In the genomic region with DNA sequence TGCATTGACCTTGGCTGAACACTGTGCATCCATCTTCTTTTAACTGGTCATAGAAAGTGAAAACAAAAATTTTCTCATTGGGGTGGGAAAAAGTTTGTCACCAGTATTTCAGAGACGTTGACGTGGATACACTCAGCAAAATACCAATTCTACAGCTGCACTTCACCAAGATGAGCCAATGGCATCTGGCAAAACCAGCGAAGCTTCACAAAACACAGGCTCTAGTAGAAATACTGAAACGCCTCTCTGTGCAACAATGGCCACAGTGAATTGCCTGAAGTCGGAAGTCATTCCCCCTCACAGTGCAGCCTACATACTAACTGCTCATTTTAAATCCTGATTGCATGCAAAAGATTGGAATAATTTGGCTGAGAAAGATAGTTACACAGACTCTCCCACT, we compare ENCODE assay signal across 30 cellular contexts. TPM values are rescaled to one million over a fixed set of nuclear protein-coding genes. Genes with fewer than 3 reads are reported as not detected.
A peak's percentile ranks its signal among the peaks of the same experiment; 100 is the strongest.
DNase-seq lines count a peak whose midpoint lies in the region; ATAC-seq, FAIRE-seq and TF ChIP-seq lines count a peak whose summit lies in the region.
"Had no signal": no experiment of that assay in that cellular context is flagged by ENCODE, and none has a peak within 500 bp of the region (broad histone marks: within the 10 kb centered on the region; RNA-seq: fewer than 3 reads in every experiment).

No MANE protein-coding gene starts in this region.

- DNase-seq in activated CD8-positive, alpha-beta memory T cell treated with anti-CD3 and anti-CD28 coated beads, Interleukin-2, amount 10 ng/mL, durations not matched to agents 7 days and 5 days, result no peak
- no peak for DNase-seq in activated CD8-positive, alpha-beta memory T cell treated with anti-CD3 and anti-CD28 coated beads, Interleukin-2, amount 50 U/mL, for 4 hours
- DNase-seq in HFFc6 (no peak), pons (ENCODE audit: low spot score) (peak; percentile 63), H54 (ENCODE audit: insufficient read length, low spot score) (no peak)
- no peak for DNase-seq in activated naive CD8-positive, alpha-beta T cell treated with anti-CD3 and anti-CD28 coated beads, Interleukin-2, amount 50 U/mL, for 24 hours
- DNase-seq: activated CD4-positive, alpha-beta memory T cell treated with anti-CD3 and anti-CD28 coated beads, Interleukin-2, amount 10 ng/mL, durations not matched to agents 7 days and 5 days; activated naive CD4-positive, alpha-beta T cell treated with anti-CD3 and anti-CD28 coated beads for 36 hours; AML-193; CD8-positive, alpha-beta T cell; gastrocnemius medialis; lower lobe of right lung; NCI-H1092 treated with DMSO at 0.1 percent for 48 hours; NCI-H1694 treated with DMSO at 0.1 percent for 48 hours; stimulated activated naive B cell treated with anti-CD40 and anti-IgM and Interleukin-4, amounts not matched to agents 10 μg/mL and 1 μg/mL and 100 μg/mL, for 72 hours; SW 1271 had no signal

- H3K9me3 Mint-ChIP-seq in activated CD8-positive, alpha-beta memory T cell treated with anti-CD3 and anti-CD28 coated beads, Interleukin-2, amount 10 ng/mL, durations not matched to agents 7 days and 5 days (ENCODE audit: low read depth), result no peaks in the 10 kb centered on the region
- no peaks in the 10 kb centered on the region for H3K9me3 Mint-ChIP-seq in HFFc6
- no peaks in the 10 kb centered on the region for H3K9me3 Mint-ChIP-seq in activated naive CD8-positive, alpha-beta T cell treated with anti-CD3 and anti-CD28 coated beads, Interleukin-2, amount 50 U/mL, for 24 hours
- H3K9me3 Mint-ChIP-seq: activated CD4-positive, alpha-beta memory T cell treated with anti-CD3 and anti-CD28 coated beads, Interleukin-2, amount 10 ng/mL, durations not matched to agents 7 days and 5 days; CD8-positive, alpha-beta T cell; stimulated activated naive B cell treated with anti-CD40 and anti-IgM and Interleukin-4, amounts not matched to agents 10 μg/mL and 1 μg/mL and 100 μg/mL, for 72 hours had no signal

- CTCF ChIA-PET in activated CD8-positive, alpha-beta memory T cell treated with anti-CD3 and anti-CD28 coated beads, Interleukin-2, amount 10 ng/mL, durations not matched to agents 7 days and 5 days (lab: Charles Lee), result no interaction called here

- FAIRE-seq in H54 (lab: Jason Lieb, UNC), result no peak
- FAIRE-seq: H1, HTR-8/SVneo had no signal

- H3K4me3 Mint-ChIP-seq in activated CD8-positive, alpha-beta memory T cell treated with anti-CD3 and anti-CD28 coated beads, Interleukin-2, amount 10 ng/mL, durations not matched to agents 7 days and 5 days, result no peak overlapping the region
- no peak overlapping the region for H3K4me3 Mint-ChIP-seq in HFFc6
- no peak overlapping the region for H3K4me3 Mint-ChIP-seq in activated naive CD8-positive, alpha-beta T cell treated with anti-CD3 and anti-CD28 coated beads, Interleukin-2, amount 50 U/mL, for 24 hours
- H3K4me3 Mint-ChIP-seq: activated CD4-positive, alpha-beta memory T cell treated with anti-CD3 and anti-CD28 coated beads, Interleukin-2, amount 10 ng/mL, durations not matched to agents 7 days and 5 days; activated naive CD4-positive, alpha-beta T cell treated with anti-CD3 and anti-CD28 coated beads for 36 hours; CD8-positive, alpha-beta T cell; stimulated activated naive B cell treated with anti-CD40 and anti-IgM and Interleukin-4, amounts not matched to agents 10 μg/mL and 1 μg/mL and 100 μg/mL, for 72 hours; WTC11 had no signal

- TF ChIP-seq CTCF in HFFc6 (IDR thresholded peaks at IDR 0.05), result no peak

- H3K27me3 Mint-ChIP-seq in activated CD8-positive, alpha-beta memory T cell treated with anti-CD3 and anti-CD28 coated beads, Interleukin-2, amount 10 ng/mL, durations not matched to agents 7 days and 5 days, result no peaks in the 10 kb centered on the region
- H3K27me3 Mint-ChIP-seq in HFFc6 (ENCODE audit: insufficient read depth), result peaks cover 2% of the 10 kb centered on the region; the same call in 1 of the 2 replicates
- no peaks in the 10 kb centered on the region for H3K27me3 Mint-ChIP-seq in activated naive CD8-positive, alpha-beta T cell treated with anti-CD3 and anti-CD28 coated beads, Interleukin-2, amount 50 U/mL, for 24 hours
- H3K27me3 Mint-ChIP-seq: activated CD4-positive, alpha-beta memory T cell treated with anti-CD3 and anti-CD28 coated beads, Interleukin-2, amount 10 ng/mL, durations not matched to agents 7 days and 5 days; stimulated activated naive B cell treated with anti-CD40 and anti-IgM and Interleukin-4, amounts not matched to agents 10 μg/mL and 1 μg/mL and 100 μg/mL, for 72 hours had no signal

- peaks cover 41% of the 10 kb centered on the region for H3K36me3 Mint-ChIP-seq in activated CD8-positive, alpha-beta memory T cell treated with anti-CD3 and anti-CD28 coated beads, Interleukin-2, amount 10 ng/mL, durations not matched to agents 7 days and 5 days
- H3K36me3 Mint-ChIP-seq in HFFc6 (ENCODE audit: low read depth), result peaks cover 27% of the 10 kb centered on the region
- peaks cover 32% of the 10 kb centered on the region for H3K36me3 Mint-ChIP-seq in activated naive CD8-positive, alpha-beta T cell treated with anti-CD3 and anti-CD28 coated beads, Interleukin-2, amount 50 U/mL, for 24 hours (ENCODE audit: low read depth)

- no peak for ATAC-seq in activated CD8-positive, alpha-beta memory T cell treated with anti-CD3 and anti-CD28 coated beads, Interleukin-2, amount 10 ng/mL, durations not matched to agents 7 days and 5 days
- peak; percentile 5 for ATAC-seq in activated naive CD8-positive, alpha-beta T cell treated with anti-CD3 and anti-CD28 coated beads, Interleukin-2, amount 50 U/mL, for 24 hours
- ATAC-seq in HG02852 (IDR thresholded peaks at IDR 0.05; ENCODE audit: unreplicated experiment), result no peak
- ATAC-seq: CD8-positive, alpha-beta T cell; gastrocnemius medialis; lower lobe of right lung; stimulated activated naive B cell treated with anti-CD40 and anti-IgM and Interleukin-4, amounts not matched to agents 10 μg/mL and 1 μg/mL and 100 μg/mL, for 72 hours; WTC11 had no signal

- no peak for TF ChIP-seq POLR2A in H54 (IDR thresholded peaks at IDR 0.05; ENCODE audit: low read depth, low read length)

- H3K27ac Mint-ChIP-seq in activated CD8-positive, alpha-beta memory T cell treated with anti-CD3 and anti-CD28 coated beads, Interleukin-2, amount 10 ng/mL, durations not matched to agents 7 days and 5 days, result peak overlapping the region; percentile 13
- peak overlapping the region; percentile 6; the same call in 1 of the 2 replicates for H3K27ac Mint-ChIP-seq in HFFc6
- H3K27ac Mint-ChIP-seq in activated naive CD8-positive, alpha-beta T cell treated with anti-CD3 and anti-CD28 coated beads, Interleukin-2, amount 50 U/mL, for 24 hours, result peak overlapping the region; percentile 13
- H3K27ac Mint-ChIP-seq: activated CD4-positive, alpha-beta memory T cell treated with anti-CD3 and anti-CD28 coated beads, Interleukin-2, amount 10 ng/mL, durations not matched to agents 7 days and 5 days; activated naive CD4-positive, alpha-beta T cell treated with anti-CD3 and anti-CD28 coated beads for 36 hours; CD8-positive, alpha-beta T cell; WTC11 had no signal

- H3K4me1 Mint-ChIP-seq in activated CD8-positive, alpha-beta memory T cell treated with anti-CD3 and anti-CD28 coated beads, Interleukin-2, amount 10 ng/mL, durations not matched to agents 7 days and 5 days, result peaks cover 50% of the 10 kb centered on the region
- peaks cover 44% of the 10 kb centered on the region for H3K4me1 Mint-ChIP-seq in HFFc6 (ENCODE audit: low read depth)
- peaks cover 47% of the 10 kb centered on the region for H3K4me1 Mint-ChIP-seq in activated naive CD8-positive, alpha-beta T cell treated with anti-CD3 and anti-CD28 coated beads, Interleukin-2, amount 50 U/mL, for 24 hours

RNA-seq across cellular contexts. Expression of a gene that starts 17.0 kb away (rescaled TPM):
- 10 to 100 TPM; 57.7 to 61.6 TPM for total RNA-seq in activated CD8-positive, alpha-beta memory T cell treated with anti-CD3 and anti-CD28 coated beads, Interleukin-2, amount 10 ng/mL, durations not matched to agents 7 days and 5 days
- total RNA-seq in HFFc6 (2021; fragmentation: NEBNext Ultra II Directional; extraction: Animal tissue kit (Norgen Biotek cat#: 25700)), result 10 to 100 TPM; 77.2 to 83.0 (median 81.2) TPM

RNA-seq across cellular contexts. Expression of a gene that starts 47.5 kb away (rescaled TPM):
- total RNA-seq in activated CD8-positive, alpha-beta memory T cell treated with anti-CD3 and anti-CD28 coated beads, Interleukin-2, amount 10 ng/mL, durations not matched to agents 7 days and 5 days, result 10 to 100 TPM; 13.9 to 19.9 TPM
- total RNA-seq in HFFc6 (2021; fragmentation: NEBNext Ultra II Directional; extraction: Animal tissue kit (Norgen Biotek cat#: 25700)), result 10 to 100 TPM; 10.3 to 15.0 (median 13.3) TPM

RNA-seq across cellular contexts. Expression of a gene that starts 54.2 kb away (rescaled TPM):
- total RNA-seq in activated CD8-positive, alpha-beta memory T cell treated with anti-CD3 and anti-CD28 coated beads, Interleukin-2, amount 10 ng/mL, durations not matched to agents 7 days and 5 days, result not detected
- total RNA-seq in HFFc6 (2021; fragmentation: NEBNext Ultra II Directional; extraction: Animal tissue kit (Norgen Biotek cat#: 25700)), result not detected
- total RNA-seq: A673; activated CD4-positive, alpha-beta memory T cell treated with anti-CD3 and anti-CD28 coated beads, Interleukin-2, amount 10 ng/mL, durations not matched to agents 7 days and 5 days; activated naive CD4-positive, alpha-beta T cell treated with anti-CD3 and anti-CD28 coated beads for 36 hours; CD8-positive, alpha-beta T cell; chondrocyte; Daoy; NCI-H460; osteocyte; renal cortical epithelial cell; thoracic aorta; urinary bladder had no signal

RNA-seq across cellular contexts. Expression of a gene that starts 59.3 kb away (rescaled TPM):
- total RNA-seq in activated CD8-positive, alpha-beta memory T cell treated with anti-CD3 and anti-CD28 coated beads, Interleukin-2, amount 10 ng/mL, durations not matched to agents 7 days and 5 days, result not detected
- total RNA-seq in HFFc6 (2021; fragmentation: NEBNext Ultra II Directional; extraction: Animal tissue kit (Norgen Biotek cat#: 25700)), result not detected
- total RNA-seq: A673; activated naive CD4-positive, alpha-beta T cell treated with anti-CD3 and anti-CD28 coated beads for 36 hours; CD8-positive, alpha-beta T cell; chondrocyte; Daoy; gastrocnemius medialis; hepatocyte; NCI-H460; osteocyte; renal cortical epithelial cell; skeletal muscle tissue; urinary bladder had no signal
